ENCODE assay signal across 8 cellular contexts in the genomic region with DNA sequence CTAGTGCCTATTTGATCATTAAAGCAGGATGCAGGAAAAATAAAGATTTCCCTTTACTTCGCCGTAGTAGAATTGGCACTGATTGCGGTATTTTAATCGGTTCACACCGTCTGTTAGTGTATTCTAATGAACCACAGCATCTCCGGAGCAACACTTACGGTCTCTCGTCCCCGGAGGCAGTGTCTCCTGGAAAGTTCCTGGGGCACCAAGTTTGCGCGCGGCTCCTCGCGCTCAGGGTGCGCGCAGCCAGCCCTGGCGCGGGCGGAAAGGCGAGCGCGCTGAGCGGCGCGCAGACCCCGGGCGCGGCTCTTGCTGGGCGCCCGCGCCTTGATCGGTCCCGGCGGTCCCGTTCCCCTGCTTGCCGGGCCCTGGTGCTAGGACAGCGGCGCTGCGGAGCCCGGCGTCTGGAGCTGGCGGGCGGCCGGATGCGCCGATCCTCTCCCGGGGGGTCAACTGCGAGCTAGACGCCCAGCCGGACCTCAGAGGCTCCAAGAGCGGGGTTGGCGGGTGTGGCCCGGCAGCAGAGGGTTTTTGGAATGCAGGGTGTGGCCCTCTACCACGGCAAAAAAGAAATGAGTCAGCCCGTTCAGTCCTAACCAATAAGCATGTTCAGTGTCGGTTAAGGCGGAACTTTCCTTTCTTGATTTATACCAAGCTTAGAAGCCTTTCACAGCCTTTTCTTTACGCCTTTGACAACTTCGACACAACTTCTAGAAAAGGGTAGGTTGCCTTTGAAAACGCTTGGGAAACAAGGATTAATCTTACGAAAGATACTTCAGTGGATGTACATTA.
DNase-seq lines count a peak whose midpoint lies in the region; ATAC-seq and TF ChIP-seq lines count a peak whose summit lies in the region.

No MANE protein-coding gene starts in this region.

- peak; percentile 95 for ATAC-seq in stimulated activated effector memory CD8-positive, alpha-beta T cell treated with anti-CD3 and anti-CD28 coated beads, Interleukin-12 subunit alpha, Interleukin-12 subunit beta, amount 100 ng/mL, for 72 hours

- H3K9me3 Mint-ChIP-seq in stimulated activated effector memory CD8-positive, alpha-beta T cell treated with anti-CD3 and anti-CD28 coated beads, Interleukin-12 subunit alpha, Interleukin-12 subunit beta, amount 100 ng/mL, for 72 hours = no peaks in the 10 kb centered on the region

- peak overlapping the region; percentile 38; the same call in 1 of the 2 replicates for H3K27ac ChIP-seq in KMS-11
- H3K27ac ChIP-seq in mesodermal cell (ENCODE audit: low read depth, low read length, severe bottlenecking) = peak overlapping the region; percentile 82

- H3K36me3 ChIP-seq in KMS-11 (ENCODE audit: insufficient read depth) = no peaks in the 10 kb centered on the region
- H3K36me3 ChIP-seq in mesodermal cell (ENCODE audit: control insufficient read depth, insufficient read depth, low read length) = no peaks in the 10 kb centered on the region

- no peaks in the 10 kb centered on the region for H3K36me3 Mint-ChIP-seq in stimulated activated effector memory CD8-positive, alpha-beta T cell treated with anti-CD3 and anti-CD28 coated beads, Interleukin-12 subunit alpha, Interleukin-12 subunit beta, amount 100 ng/mL, for 72 hours

- 6 to 9% methylated on average over 25 to 41 of the region's 61 CpGs for WGBS in mesodermal cell (ENCODE audit: insufficient coverage in 2 of 2), 2 experiments

- peaks cover 42% of the 10 kb centered on the region for H3K4me1 Mint-ChIP-seq in stimulated activated effector memory CD8-positive, alpha-beta T cell treated with anti-CD3 and anti-CD28 coated beads, Interleukin-12 subunit alpha, Interleukin-12 subunit beta, amount 100 ng/mL, for 72 hours

- peak overlapping the region; percentile 21; the same call in 1 of the 2 replicates for H2AFZ ChIP-seq in KMS-11 (ENCODE audit: low read depth)

- no peaks in the 10 kb centered on the region for H3K9me3 ChIP-seq in mesodermal cell (ENCODE audit: control insufficient read depth, low read length)

- TF ChIP-seq CTCF in GM12864 (IDR thresholded peaks at IDR 0.05; ENCODE audit: low read depth, low read length, missing control alignments) (peak; percentile 6), KMS-11 (conservative IDR thresholded peaks at IDR 0.05; ENCODE audit: low read depth, low read length) (no peak)

- H3K27ac Mint-ChIP-seq in stimulated activated effector memory CD8-positive, alpha-beta T cell treated with anti-CD3 and anti-CD28 coated beads, Interleukin-12 subunit alpha, Interleukin-12 subunit beta, amount 100 ng/mL, for 72 hours = peak overlapping the region; percentile 49

- DNase-seq in GM12864 (ENCODE audit: low read depth) (peak; percentile 80), GOT3 (lab: John Stamatoyannopoulos, UW) (peak; percentile 23), epidermal melanocyte (ENCODE audit: insufficient read length, low spot score) (peak; percentile 44), NCI-H2029 (lab: John Stamatoyannopoulos, UW) (no peak)
- peak; percentile 76 for DNase-seq in activated CD8-positive, alpha-beta memory T cell treated with anti-CD3 and anti-CD28 coated beads for 24 hours
- peak; percentile 36 to 82 for DNase-seq in stimulated activated effector memory CD8-positive, alpha-beta T cell treated with anti-CD3 and anti-CD28 coated beads, Interleukin-12 subunit alpha, Interleukin-12 subunit beta, amount 100 ng/mL, for 72 hours (ENCODE audit: low spot score in 2 of 2)

- H3K4me3 ChIP-seq in GM12864 (ENCODE audit: low read depth, low read length) (peak overlapping the region; percentile 54), KMS-11 (IDR thresholded peaks at IDR 0.05; ENCODE audit: insufficient read depth, low read depth, low read length) (no peak overlapping the region), mesodermal cell (ENCODE audit: extremely low read depth, insufficient read depth, low read length, poor library complexity, severe bottlenecking) (peak overlapping the region; percentile 50)

- peaks cover 15% of the 10 kb centered on the region; the same call in 1 of the 2 replicates for H3K79me2 ChIP-seq in KMS-11 (ENCODE audit: insufficient read depth, low read depth)

- H3K27me3 ChIP-seq in KMS-11 (ENCODE audit: insufficient read depth, low read depth) = no peaks in the 10 kb centered on the region

- peak overlapping the region; percentile 30; the same call in 1 of the 2 replicates for H3K9ac ChIP-seq in KMS-11

- H3K4me3 Mint-ChIP-seq in stimulated activated effector memory CD8-positive, alpha-beta T cell treated with anti-CD3 and anti-CD28 coated beads, Interleukin-12 subunit alpha, Interleukin-12 subunit beta, amount 100 ng/mL, for 72 hours = peak overlapping the region; percentile 78

- H3K4me1 ChIP-seq in KMS-11 (ENCODE audit: low read depth, poor library complexity, severe bottlenecking) (peaks cover 30% of the 10 kb centered on the region), mesodermal cell (ENCODE audit: control insufficient read depth, insufficient read depth, low read length, poor library complexity, severe bottlenecking) (peaks cover 4% of the 10 kb centered on the region)

- peak overlapping the region; percentile 26; the same call in 1 of the 2 replicates for H3K4me2 ChIP-seq in KMS-11

- H4K20me1 ChIP-seq in KMS-11 (ENCODE audit: insufficient read depth) = no peaks in the 10 kb centered on the region
